ENCODE assay signal across 35 cellular contexts in the genomic region with DNA sequence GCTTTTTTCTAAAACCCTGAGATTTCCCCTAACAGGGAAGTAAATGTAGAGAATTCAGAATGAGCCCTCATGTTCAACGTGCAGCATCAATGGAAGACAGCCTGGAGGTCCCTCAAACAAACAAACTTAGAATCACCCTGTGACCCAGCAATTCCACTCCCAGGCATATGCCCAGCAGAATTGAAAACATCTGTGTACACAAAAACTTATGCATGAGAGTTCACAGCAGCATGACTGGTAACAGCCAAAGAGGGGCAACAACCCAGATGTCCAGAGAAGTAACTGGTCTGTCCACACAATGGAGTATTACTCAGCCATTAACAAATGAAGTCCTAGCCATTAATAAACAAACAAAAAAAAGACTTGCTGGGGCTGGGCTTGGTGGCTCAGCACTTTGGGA.
DNase-seq lines count a peak whose midpoint lies in the region; ATAC-seq, FAIRE-seq and TF ChIP-seq lines count a peak whose summit lies in the region.
"Had no signal": no experiment of that assay in that cellular context is flagged by ENCODE, and none has a peak within 500 bp of the region (broad histone marks: within the 10 kb centered on the region; RNA-seq: fewer than 3 reads in every experiment).

No MANE protein-coding gene starts in this region.

- no peaks in the 10 kb centered on the region for H3K9me3 Mint-ChIP-seq in T-helper 2 cell treated with Interferon-gamma antibody and Interleukin-4, amounts not matched to agents 5 μg/mL and 100 μg/mL, for 36 hours
- H3K9me3 Mint-ChIP-seq: activated naive CD4-positive, alpha-beta T cell treated with anti-CD3 and anti-CD28 coated beads, Interleukin-2, amount 50 U/mL, for 72 hours; effector memory CD8-positive, alpha-beta T cell had no signal

- no peak for TF ChIP-seq POLR2A in IMR-90 (IDR thresholded peaks at IDR 0.05; ENCODE audit: low read depth, low read length)

- ATAC-seq in IMR-90 (ENCODE audit: low read depth) (no peak; the same call in 1 of the 2 replicates), foreskin keratinocyte (no peak), HG02798 (IDR thresholded peaks at IDR 0.05; ENCODE audit: poor library complexity, unreplicated experiment) (no peak)
- ATAC-seq: activated naive CD4-positive, alpha-beta T cell treated with anti-CD3 and anti-CD28 coated beads, Interleukin-2, amount 50 U/mL, for 72 hours; effector memory CD8-positive, alpha-beta T cell; gastroesophageal sphincter had no signal

- no peaks in the 10 kb centered on the region for H3K36me3 ChIP-seq in BLaER1
- no peaks in the 10 kb centered on the region for H3K36me3 ChIP-seq in IMR-90 (ENCODE audit: control insufficient read depth, insufficient read depth, low read length)
- no peaks in the 10 kb centered on the region for H3K36me3 ChIP-seq in bronchial epithelial cell (ENCODE audit: control insufficient read depth, insufficient read depth, low read length)
- H3K36me3 ChIP-seq: gastroesophageal sphincter, neural progenitor cell, right atrium auricular region, tibial nerve had no signal

- no CpG with 5 or more reads among the region's 1 CpG for WGBS in IMR-90 (ENCODE audit: extremely low coverage in 2 of 2, insufficient read length in 1 of 2), 2 experiments

- H3K36me3 Mint-ChIP-seq in T-helper 2 cell treated with Interferon-gamma antibody and Interleukin-4, amounts not matched to agents 5 μg/mL and 100 μg/mL, for 36 hours (ENCODE audit: low read depth), result no peaks in the 10 kb centered on the region
- H3K36me3 Mint-ChIP-seq: activated naive CD4-positive, alpha-beta T cell treated with anti-CD3 and anti-CD28 coated beads, Interleukin-2, amount 50 U/mL, for 72 hours; neural progenitor cell had no signal

- H3K27me3 ChIP-seq in BLaER1 (no peaks in the 10 kb centered on the region), IMR-90 (ENCODE audit: control insufficient read depth, insufficient read depth, low read length) (no peaks in the 10 kb centered on the region), bronchial epithelial cell (ENCODE audit: control insufficient read depth, insufficient read depth, low read length) (no peaks in the 10 kb centered on the region), foreskin keratinocyte (no peaks in the 10 kb centered on the region)
- H3K27me3 ChIP-seq: gastroesophageal sphincter, neural progenitor cell, right atrium auricular region, tibial nerve had no signal

- H2BK120ac ChIP-seq in IMR-90 (ENCODE audit: low read depth, low read length), result no peak overlapping the region

- DNase-seq in IMR-90, result peak; percentile 67
- no peak for DNase-seq in bronchial epithelial cell (ENCODE audit: low read depth)
- no peak for DNase-seq in foreskin keratinocyte
- no peak for DNase-seq in T-helper 2 cell treated with Interferon-gamma antibody and Interleukin-4, amounts not matched to agents 5 μg/mL and 100 μg/mL, for 36 hours (ENCODE audit: low spot score)
- DNase-seq in NCI-H1417 (lab: John Stamatoyannopoulos, UW), result no peak
- DNase-seq: activated CD4-positive, alpha-beta T cell treated with anti-CD3 and anti-CD28 coated beads for 48 hours; activated effector memory CD4-positive, alpha-beta T cell treated with Interleukin-2 at 50 U/mL for 16 hours; anterior cingulate cortex; C1 segment of cervical spinal cord; Caco-2; cortex of kidney; DMS79; effector memory CD8-positive, alpha-beta T cell; Kasumi-1; kidney glomerular epithelial cell; NCI-H1436 treated with DMSO at 0.1 percent for 48 hours; NCI-H2081 treated with DMSO at 0.1 percent for 48 hours; NCI-H2227 treated with DMSO at 0.1 percent for 48 hours; NCI-H526 treated with DMSO at 0.1 percent for 48 hours; NK-92 treated with Interleukin-12 subunit alpha and Interleukin-12 subunit beta, amount 100 ng/mL, for 24 hours; Right ventricle myocardium superior; stimulated activated CD4-positive, alpha-beta T cell treated with anti-CD3 and anti-CD28 coated beads, Interleukin-1b, Interleukin-23, amount 100 ng/mL, for 48 hours; stimulated activated CD8-positive, alpha-beta memory T cell treated with anti-CD3 and anti-CD28 coated beads, Interleukin-4, amount 100 ng/mL, for 48 hours; SW 1271; T-helper 9 cell had no signal

- FAIRE-seq in bronchial epithelial cell (lab: Jason Lieb, UNC), result peak; percentile 7

- in situ Hi-C loops in IMR-90 (cut with MboI; ENCODE audit: low sequenced_read_pairs), result no loop called here

- peaks cover 4% of the 10 kb centered on the region; the same call in 1 of the 2 replicates for H3K9me1 ChIP-seq in IMR-90 (ENCODE audit: insufficient read depth, low read length)

- H2AFZ ChIP-seq in IMR-90 (replicated peaks; ENCODE audit: low read length, poor library complexity), result no peak overlapping the region
- H2AFZ ChIP-seq: neural progenitor cell, parathyroid adenoma had no signal

- no peak overlapping the region for H3K27ac Mint-ChIP-seq in T-helper 2 cell treated with Interferon-gamma antibody and Interleukin-4, amounts not matched to agents 5 μg/mL and 100 μg/mL, for 36 hours
- H3K27ac Mint-ChIP-seq: activated naive CD4-positive, alpha-beta T cell treated with anti-CD3 and anti-CD28 coated beads, Interleukin-2, amount 50 U/mL, for 72 hours; effector memory CD8-positive, alpha-beta T cell; neural progenitor cell had no signal

- intact Hi-C loops in IMR-90 (cut with micrococcal nuclease), result no loop called here

- H3K23ac ChIP-seq in IMR-90 (ENCODE audit: low read depth, low read length), result no peak overlapping the region

- no peak overlapping the region for H2BK5ac ChIP-seq in IMR-90 (ENCODE audit: low read depth, low read length, poor library complexity, severe bottlenecking)

- H3K56ac ChIP-seq in IMR-90 (ENCODE audit: extremely low read depth, insufficient read depth, low read length), result no peak overlapping the region

- no peak overlapping the region for H4K8ac ChIP-seq in IMR-90 (ENCODE audit: low read depth in 2 of 2, low read length in 2 of 2)

- H3K18ac ChIP-seq in IMR-90 (ENCODE audit: low read depth, low read length), result no peak overlapping the region

- CTCF ChIA-PET in IMR-90 (lab: Yijun Ruan, JAX), result no interaction called here

- H4K5ac ChIP-seq in IMR-90 (ENCODE audit: low read depth, low read length), result no peak overlapping the region

- TF ChIP-seq RAD21 in IMR-90 (IDR thresholded peaks at IDR 0.05; ENCODE audit: low read length), result no peak

- H3K9me3 ChIP-seq in BLaER1 (no peaks in the 10 kb centered on the region), IMR-90 (ENCODE audit: control insufficient read depth, insufficient read depth, low read length) (no peaks in the 10 kb centered on the region)
- H3K9me3 ChIP-seq: Caco-2, gastroesophageal sphincter, right atrium auricular region, tibial nerve had no signal

- no peaks in the 10 kb centered on the region for H3K79me1 ChIP-seq in IMR-90 (ENCODE audit: low read depth in 1 of 2, low read length in 2 of 2)

- BruUV-seq in IMR-90 (replicated peaks; lab: Mats Ljungman, UMichigan), result no TSS peak

- H3K4me3 Mint-ChIP-seq in T-helper 2 cell treated with Interferon-gamma antibody and Interleukin-4, amounts not matched to agents 5 μg/mL and 100 μg/mL, for 36 hours, result no peak overlapping the region
- H3K4me3 Mint-ChIP-seq: effector memory CD8-positive, alpha-beta T cell; neural progenitor cell had no signal

- peak overlapping the region; percentile 10; the same call in 1 of the 2 replicates for H2BK20ac ChIP-seq in IMR-90 (ENCODE audit: low read depth, low read length)

- peak overlapping the region; percentile 63; the same call in 1 of the 2 replicates for H3K27ac ChIP-seq in BLaER1
- H3K27ac ChIP-seq in IMR-90 (ENCODE audit: insufficient read depth, low read length), result no peak overlapping the region
- peak overlapping the region; percentile 87 for H3K27ac ChIP-seq in foreskin keratinocyte
- H3K27ac ChIP-seq: gastroesophageal sphincter, neural progenitor cell, parathyroid adenoma, right atrium auricular region, tibial nerve, VCaP had no signal

- no peaks in the 10 kb centered on the region for H4K20me1 ChIP-seq in BLaER1
- H4K20me1 ChIP-seq in IMR-90 (ENCODE audit: insufficient read depth, low read length), result no peaks in the 10 kb centered on the region

- no peak overlapping the region for H2BK15ac ChIP-seq in IMR-90 (ENCODE audit: low read depth, low read length)

- H3K4me1 Mint-ChIP-seq in T-helper 2 cell treated with Interferon-gamma antibody and Interleukin-4, amounts not matched to agents 5 μg/mL and 100 μg/mL, for 36 hours (ENCODE audit: low read depth), result no peaks in the 10 kb centered on the region

- no peak overlapping the region; the same call in 1 of the 2 replicates for H3K14ac ChIP-seq in IMR-90 (replicated peaks; ENCODE audit: low read depth, low read length)

- H4K91ac ChIP-seq in IMR-90 (ENCODE audit: insufficient read depth, low read depth, low read length), result no peak overlapping the region

- peak overlapping the region; percentile 81 for H2AK9ac ChIP-seq in IMR-90 (replicated peaks; ENCODE audit: low read depth, low read length, poor library complexity)

- peak overlapping the region; percentile 56 for H3K4me2 ChIP-seq in BLaER1
- no peak overlapping the region for H3K4me2 ChIP-seq in IMR-90 (ENCODE audit: low read depth, low read length)
- H3K4me2 ChIP-seq: neural progenitor cell, smooth muscle cell had no signal

- H3K4ac ChIP-seq in IMR-90 (ENCODE audit: low read depth, low read length), result no peak overlapping the region

- TF ChIP-seq CTCF in IMR-90 (conservative IDR thresholded peaks at IDR 0.05; ENCODE audit: low read depth, low read length), result no peak
- TF ChIP-seq CTCF in bronchial epithelial cell (IDR thresholded peaks at IDR 0.05; ENCODE audit: insufficient read depth, low read length, severe bottlenecking), result no peak
- no peak for TF ChIP-seq CTCF in foreskin keratinocyte (conservative IDR thresholded peaks at IDR 0.05)

- POLR2A ChIA-PET in IMR-90 (lab: Charles Lee; ENCODE audit: unreplicated experiment), result no interaction called here

- H3K9ac ChIP-seq in BLaER1 (peak overlapping the region; percentile 16; the same call in 1 of the 2 replicates), IMR-90 (ENCODE audit: low read depth, low read length) (no peak overlapping the region)
- H3K9ac ChIP-seq: neural progenitor cell, parathyroid adenoma had no signal

- H3K4me3 ChIP-seq in BLaER1 (no peak overlapping the region), IMR-90 (ENCODE audit: insufficient read depth, low read depth, low read length) (no peak overlapping the region), bronchial epithelial cell (ENCODE audit: low read depth, low read length) (no peak overlapping the region)
- H3K4me3 ChIP-seq: gastroesophageal sphincter, neural progenitor cell, right atrium auricular region, smooth muscle cell, tibial nerve had no signal

- H3K4me1 ChIP-seq in BLaER1, result peaks cover 64% of the 10 kb centered on the region
- peaks cover 6% of the 10 kb centered on the region for H3K4me1 ChIP-seq in IMR-90 (ENCODE audit: control insufficient read depth, insufficient read depth, low read length)
- H3K4me1 ChIP-seq in foreskin keratinocyte, result peaks cover 20% of the 10 kb centered on the region
- H3K4me1 ChIP-seq: Caco-2, gastroesophageal sphincter, parathyroid adenoma, right atrium auricular region, tibial nerve had no signal

- H3K27me3 Mint-ChIP-seq in T-helper 2 cell treated with Interferon-gamma antibody and Interleukin-4, amounts not matched to agents 5 μg/mL and 100 μg/mL, for 36 hours (ENCODE audit: low read depth), result no peaks in the 10 kb centered on the region

- dilution Hi-C loops in IMR-90 (cut with HindIII; ENCODE audit: low sequenced_read_pairs, unreplicated experiment), result no loop called here

- no peak overlapping the region for H2AK5ac ChIP-seq in IMR-90 (ENCODE audit: low read depth, low read length)

TF ChIP-seq in IMR-90, 13 proteins besides CTCF, POLR2A, EP300 and RAD21 (continues in another document):
- no peak for TF ChIP-seq NFE2L2 (IDR thresholded peaks at IDR 0.05; ENCODE audit: low read depth, low read length)
